ENCODE assay signal across 19 cellular contexts in genomic region chr11:1618231-1618630, GRCh38. TPM values are rescaled to one million over a fixed set of nuclear protein-coding genes. Genes with fewer than 3 reads are reported as not detected.
DNase-seq lines count a peak whose midpoint lies in the region; ATAC-seq, FAIRE-seq and TF ChIP-seq lines count a peak whose summit lies in the region.
"Had no signal": no experiment of that assay in that cellular context is flagged by ENCODE, and none has a peak within 500 bp of the region (broad histone marks: within the 10 kb centered on the region; RNA-seq: fewer than 3 reads in every experiment).

No MANE protein-coding gene starts in this region.

- no peak for TF ChIP-seq POLR2A in K562 (conservative IDR thresholded peaks at IDR 0.05)

- H3K4me3 Mint-ChIP-seq in MCF 10A (ENCODE audit: unreplicated experiment) = no peak overlapping the region
- H3K4me3 Mint-ChIP-seq: CD14-positive monocyte; CD8-positive, alpha-beta T cell; H9 had no signal

- H3K4me2 ChIP-seq in K562 (ENCODE audit: insufficient read depth, low read length) (no peak overlapping the region), neuronal stem cell (ENCODE audit: insufficient read depth, low read length, poor library complexity, severe bottlenecking) (no peak overlapping the region)

- no peaks in the 10 kb centered on the region for H3K79me2 ChIP-seq in K562 (ENCODE audit: control insufficient read depth, insufficient read depth, low read length)

- H3K4me3 ChIP-seq in K562 = no peak overlapping the region
- H3K4me3 ChIP-seq in neuronal stem cell (ENCODE audit: low read length in 2 of 2) = no peak overlapping the region
- H3K4me3 ChIP-seq: GM12878 had no signal

- H2AK5ac ChIP-seq in neuronal stem cell (ENCODE audit: low read depth, low read length) = peak overlapping the region; percentile 10

- no peak overlapping the region for H3K18ac ChIP-seq in neuronal stem cell (ENCODE audit: low read length)

- H3K9me3 ChIP-seq in K562 (replicated peaks; ENCODE audit: control insufficient read depth, insufficient read depth, low read depth, low read length) (0 out of 2 replicates have a peak, but pooled peaks cover 1% of the 10 kb centered on the region), neuronal stem cell (replicated peaks in 1 of 2; ENCODE audit: control insufficient read depth in 2 of 2, insufficient read depth in 1 of 2, low read depth in 1 of 2, low read length in 2 of 2) (no peaks in the 10 kb centered on the region)

- TF ChIP-seq CTCF in K562 (IDR thresholded peaks at IDR 0.05 in 2 of 3, conservative IDR thresholded peaks at IDR 0.05 in 1 of 3; ENCODE audit: insufficient read depth in 2 of 3, low read depth in 1 of 3, low read length in 3 of 3) (no peak), MCF 10A (IDR thresholded peaks at IDR 0.05; ENCODE audit: unreplicated experiment) (no peak)

- H3K36me3 Mint-ChIP-seq in MCF 10A (ENCODE audit: insufficient read depth, unreplicated experiment) = no peaks in the 10 kb centered on the region
- H3K36me3 Mint-ChIP-seq: CD14-positive monocyte; CD8-positive, alpha-beta T cell had no signal

- CTCF ChIA-PET in K562 (lab: Yijun Ruan, JAX; ENCODE audit: low intra/inter-chr PET ratio) (no interaction called here), MCF 10A (lab: Yijun Ruan, JAX) (interaction anchor here (0.8 to 1.0 kb wide), 5 partner anchors 10 to 43 kb away, joined by 3 to 7 read pairs (median 3); no protein-coding TSS in a partner anchor)

- H2BK5ac ChIP-seq in neuronal stem cell (ENCODE audit: low read length) = no peak overlapping the region

- ATAC-seq in K562 = no peak
- ATAC-seq in GM21360 (IDR thresholded peaks at IDR 0.05; ENCODE audit: unreplicated experiment) = no peak
- ATAC-seq: CD8-positive, alpha-beta T cell; GM12878 had no signal

- H3K27me3 Mint-ChIP-seq in MCF 10A (ENCODE audit: insufficient read depth, unreplicated experiment) = peaks cover 76% of the 10 kb centered on the region

- no peak for TF ChIP-seq EP300 in K562 (IDR thresholded peaks at IDR 0.05; ENCODE audit: low read length)

- DNase-seq in EH (ENCODE audit: low read depth) (peak; percentile 4), K562 (ENCODE audit: extremely low read depth in 1 of 4, low spot score in 3 of 4) (no peak), fibroblast of the conjunctiva (ENCODE audit: low read depth) (peak; percentile 5), neuronal stem cell (ENCODE audit: low spot score) (no peak), pons (ENCODE audit: low spot score) (no peak), RKO (ENCODE audit: low spot score) (no peak), MCF 10A (ENCODE audit: unreplicated experiment) (no peak)
- DNase-seq: CD8-positive, alpha-beta T cell; GOT3; H9; IMR-90 had no signal

- no peaks in the 10 kb centered on the region for H3K4me1 Mint-ChIP-seq in MCF 10A (ENCODE audit: insufficient read depth, unreplicated experiment)
- H3K4me1 Mint-ChIP-seq: CD14-positive monocyte, H9 had no signal

- FAIRE-seq in K562 (lab: Jason Lieb, UNC) = no peak
- FAIRE-seq: A204.1, GM12878, GM18507 had no signal

- POLR2A ChIA-PET in K562 (lab: Yijun Ruan, JAX) (interaction anchor here (0.6 kb wide), 1 partner anchor 34 kb away, joined by 3 read pairs; no protein-coding TSS in a partner anchor), MCF 10A (lab: Yijun Ruan, JAX) (interaction anchor here (0.6 kb wide), 1 partner anchor 8 kb away, joined by 3 read pairs; no protein-coding TSS in a partner anchor)

- no peaks in the 10 kb centered on the region for H3K36me3 ChIP-seq in K562 (ENCODE audit: control insufficient read depth, insufficient read depth, low read length)
- no peaks in the 10 kb centered on the region for H3K36me3 ChIP-seq in neuronal stem cell (replicated peaks in 1 of 2; ENCODE audit: control insufficient read depth in 2 of 2, insufficient read depth in 2 of 2, low read length in 2 of 2)

- no peak for TF ChIP-seq RAD21 in K562 (CRISPR knock-in tag; conservative IDR thresholded peaks at IDR 0.05 in 1 of 2, IDR thresholded peaks at IDR 0.05 in 1 of 2)

- peak overlapping the region; percentile 6 for H3K14ac ChIP-seq in neuronal stem cell (ENCODE audit: low read length)

- H3K4me1 ChIP-seq in K562 (replicated peaks in 1 of 2; ENCODE audit: control insufficient read depth in 2 of 2, insufficient read depth in 2 of 2, low read length in 2 of 2) (peaks cover 0 to 2% of the 10 kb centered on the region in 2 experiments; a peak in 2 of 5 replicates), neuronal stem cell (ENCODE audit: control insufficient read depth in 2 of 2, insufficient read depth in 1 of 2, low read depth in 1 of 2, low read length in 2 of 2) (no peaks in the 10 kb centered on the region)

- H3K9me3 Mint-ChIP-seq in MCF 10A (ENCODE audit: unreplicated experiment) = no peaks in the 10 kb centered on the region
- H3K9me3 Mint-ChIP-seq: CD8-positive, alpha-beta T cell had no signal

- no peak overlapping the region for H4K91ac ChIP-seq in neuronal stem cell (ENCODE audit: low read depth, low read length, poor library complexity)

- H3K27ac Mint-ChIP-seq in MCF 10A (ENCODE audit: low read depth, unreplicated experiment) = no peak overlapping the region
- H3K27ac Mint-ChIP-seq: CD14-positive monocyte; CD8-positive, alpha-beta T cell; H9 had no signal

- in situ Hi-C loops in K562 (cut with MboI) = no loop called here

- no peak overlapping the region for H2BK120ac ChIP-seq in neuronal stem cell (ENCODE audit: low read depth, low read length)

- no peak overlapping the region for H3K23ac ChIP-seq in neuronal stem cell (ENCODE audit: low read depth, low read length, poor library complexity)

- H3K9me1 ChIP-seq in K562 (ENCODE audit: control insufficient read depth, insufficient read depth, low read length) = no peaks in the 10 kb centered on the region

- no peak overlapping the region for H2BK15ac ChIP-seq in neuronal stem cell (ENCODE audit: low read length)

- H3K9ac ChIP-seq in K562 (ENCODE audit: insufficient read depth in 1 of 2, low read depth in 2 of 2, low read length in 2 of 2) (no peak overlapping the region), neuronal stem cell (ENCODE audit: low read depth, low read length, poor library complexity) (no peak overlapping the region)

- 31% methylated on average over 10 of the region's 10 CpGs for WGBS in K562 (ENCODE audit: insufficient coverage, low coverage, missing lambda C conversion rate)
- no CpG with 5 or more reads among the region's 10 CpGs for WGBS in neuronal stem cell (ENCODE audit: extremely low coverage in 2 of 2, insufficient read length in 2 of 2, insufficient replicate concordance in 1 of 2), 2 donors

- H2AFZ ChIP-seq in K562 (ENCODE audit: low read depth, low read length) = no peak overlapping the region
- H2AFZ ChIP-seq in neuronal stem cell (ENCODE audit: low read length) = no peak overlapping the region

- H3K4ac ChIP-seq in neuronal stem cell (ENCODE audit: low read length) = no peak overlapping the region

- BruUV-seq in K562 (replicated peaks; lab: Mats Ljungman, UMichigan) (no TSS peak), MCF 10A (replicated peaks; lab: Mats Ljungman, UMichigan) (no TSS peak)

- H3K27ac ChIP-seq in K562 (ENCODE audit: extremely low read depth, low read depth, low read length) = no peak overlapping the region
- no peak overlapping the region for H3K27ac ChIP-seq in neuronal stem cell (replicated peaks; ENCODE audit: low read length)

- H3K27me3 ChIP-seq in K562 (ENCODE audit: control insufficient read depth in 2 of 2, insufficient read depth in 2 of 2, low read length in 2 of 2) (peaks cover 0 to 19% of the 10 kb centered on the region in 2 experiments; a peak in 3 of 5 replicates), neuronal stem cell (ENCODE audit: control insufficient read depth in 3 of 3, insufficient read depth in 3 of 3, low read depth in 1 of 3, low read length in 3 of 3) (peaks cover 0 to 4% (median 2%) of the 10 kb centered on the region in 3 experiments)

- H3K79me1 ChIP-seq in neuronal stem cell (ENCODE audit: low read depth, low read length) = no peaks in the 10 kb centered on the region

- H4K20me1 ChIP-seq in K562 (replicated peaks; ENCODE audit: control insufficient read depth, insufficient read depth, low read length) = peaks cover 6% of the 10 kb centered on the region; the same call in 1 of the 2 replicates

- no peak overlapping the region for H2BK12ac ChIP-seq in neuronal stem cell (ENCODE audit: low read length)

- no peak overlapping the region for H4K8ac ChIP-seq in neuronal stem cell (ENCODE audit: low read depth, low read length)

- intact Hi-C loops in K562 (cut with micrococcal nuclease) = no loop called here
- intact Hi-C loops in MCF 10A (cut with micrococcal nuclease) = no loop called here

RNA-seq across cellular contexts. Expression of gene KRTAP5-4, which starts 3.7 kb away (rescaled TPM):
- total RNA-seq in K562 (2011; cell fraction: chromatin; rRNA removed; ENCODE audit: low replicate concordance) = not detected in 2 replicates
- total RNA-seq in K562 (2011; cell fraction: nucleolus; rRNA removed) = not detected in 2 replicates
- not detected in 2 replicates for total RNA-seq in K562 (2011; cell fraction: nucleoplasm; rRNA removed)
- total RNA-seq in K562 (2014; rRNA removed) (not detected in 2 replicates), K562 (2014; rRNA removed; fragmentation: Illumina TruSeq; extraction: Trizol) (not detected in 2 replicates), K562 (2015; rRNA removed; fragmentation: Illumina TruSeq; extraction: Trizol) (not detected in 2 replicates), K562 (2021) (not detected in 2 replicates), MCF 10A (2022) (not detected in 2 replicates)
- polyA plus RNA-seq in K562 (2011; rRNA removed) (not detected in 2 replicates), K562 (2014; fragmentation: Illumina TruSeq; extraction: Trizol) (not detected in 2 replicates), K562 (2014; fragmentation: Nextera tagmentation; extraction: Ambion mirVana) (not detected), K562 (2014; rRNA removed) (not detected in 2 replicates)
- polyA plus RNA-seq in K562 (2011; cell fraction: cytosol; rRNA removed) = not detected in 2 replicates
- not detected in 2 replicates for polyA plus RNA-seq in K562 (2011; cell fraction: nucleus; rRNA removed)
- not detected in 2 replicates for polyA plus RNA-seq in K562 (2012)
- not detected in 2 replicates for polyA minus RNA-seq in K562 (2011; rRNA and poly(A)+ RNA removed)
- not detected in 2 replicates for polyA minus RNA-seq in K562 (2011; cell fraction: cytosol; rRNA and poly(A)+ RNA removed)
- polyA minus RNA-seq in K562 (2011; cell fraction: nucleus; rRNA and poly(A)+ RNA removed) = not detected in 2 replicates
- not detected for polyA plus RNA-seq in neuronal stem cell (2013, experiment 1 of 2)
- polyA plus RNA-seq in neuronal stem cell (2013, experiment 2 of 2) = not detected
- total RNA-seq: CD8-positive, alpha-beta T cell; Daoy; G401; GM12878; H9; IMR-90 had no signal
- polyA plus RNA-seq: BJ, CD14-positive monocyte, GM12878, IMR-90 had no signal

RNA-seq across cellular contexts. Expression of gene KRTAP5-3, which starts 10.0 kb away (rescaled TPM):
- total RNA-seq in K562 (2011; cell fraction: chromatin; rRNA removed; ENCODE audit: low replicate concordance) = not detected in 2 replicates
- not detected in 2 replicates for total RNA-seq in K562 (2011; cell fraction: nucleolus; rRNA removed)
- total RNA-seq in K562 (2011; cell fraction: nucleoplasm; rRNA removed) = not detected in 2 replicates
- total RNA-seq in K562 (2014; rRNA removed) (not detected in 2 replicates), K562 (2014; rRNA removed; fragmentation: Illumina TruSeq; extraction: Trizol) (not detected in 2 replicates), K562 (2015; rRNA removed; fragmentation: Illumina TruSeq; extraction: Trizol) (not detected in 2 replicates), K562 (2021) (not detected in 2 replicates), MCF 10A (2022) (not detected in 2 replicates)
- polyA plus RNA-seq in K562 (2011; rRNA removed) (not detected in 2 replicates), K562 (2014; fragmentation: Illumina TruSeq; extraction: Trizol) (not detected in 2 replicates), K562 (2014; fragmentation: Nextera tagmentation; extraction: Ambion mirVana) (not detected), K562 (2014; rRNA removed) (not detected in 2 replicates)
- not detected in 2 replicates for polyA plus RNA-seq in K562 (2011; cell fraction: cytosol; rRNA removed)
- not detected in 2 replicates for polyA plus RNA-seq in K562 (2011; cell fraction: nucleus; rRNA removed)
- polyA plus RNA-seq in K562 (2012) = not detected in 2 replicates
- polyA minus RNA-seq in K562 (2011; rRNA and poly(A)+ RNA removed) = not detected in 2 replicates
- polyA minus RNA-seq in K562 (2011; cell fraction: cytosol; rRNA and poly(A)+ RNA removed) = not detected in 2 replicates
- polyA minus RNA-seq in K562 (2011; cell fraction: nucleus; rRNA and poly(A)+ RNA removed) = not detected in 2 replicates
- not detected for polyA plus RNA-seq in neuronal stem cell (2013, experiment 1 of 2)
- polyA plus RNA-seq in neuronal stem cell (2013, experiment 2 of 2) = not detected
- total RNA-seq: CD8-positive, alpha-beta T cell; Daoy; G401; GM12878; H9; IMR-90 had no signal
- polyA plus RNA-seq: BJ, CD14-positive monocyte, GM12878, IMR-90 had no signal

RNA-seq across cellular contexts. Expression of gene KRTAP5-5, which starts 11.3 kb away (rescaled TPM):
- not detected in 2 replicates for total RNA-seq in K562 (2011; cell fraction: chromatin; rRNA removed; ENCODE audit: low replicate concordance)
- not detected in 2 replicates for total RNA-seq in K562 (2011; cell fraction: nucleolus; rRNA removed)
- total RNA-seq in K562 (2011; cell fraction: nucleoplasm; rRNA removed) = not detected in 2 replicates
- total RNA-seq in K562 (2014; rRNA removed) = not detected in 2 replicates
- not detected in 2 replicates for total RNA-seq in K562 (2014; rRNA removed; fragmentation: Illumina TruSeq; extraction: Trizol)
- total RNA-seq in K562 (2015; rRNA removed; fragmentation: Illumina TruSeq; extraction: Trizol) = not detected in 2 replicates
- total RNA-seq in K562 (2021) = not detected in 2 replicates
- not detected in 2 replicates for polyA plus RNA-seq in K562 (2011; rRNA removed)
- not detected in 2 replicates for polyA plus RNA-seq in K562 (2011; cell fraction: cytosol; rRNA removed)
- not detected in 2 replicates for polyA plus RNA-seq in K562 (2011; cell fraction: nucleus; rRNA removed)
- not detected in 2 replicates for polyA plus RNA-seq in K562 (2012)
- not detected in 2 replicates for polyA plus RNA-seq in K562 (2014; fragmentation: Illumina TruSeq; extraction: Trizol)
- not detected for polyA plus RNA-seq in K562 (2014; fragmentation: Nextera tagmentation; extraction: Ambion mirVana)
- not detected in 2 replicates for polyA plus RNA-seq in K562 (2014; rRNA removed)
- polyA minus RNA-seq in K562 (2011; rRNA and poly(A)+ RNA removed) = not detected in 2 replicates
- not detected in 2 replicates for polyA minus RNA-seq in K562 (2011; cell fraction: cytosol; rRNA and poly(A)+ RNA removed)
- polyA minus RNA-seq in K562 (2011; cell fraction: nucleus; rRNA and poly(A)+ RNA removed) = not detected in 2 replicates
- not detected for polyA plus RNA-seq in neuronal stem cell (2013, experiment 1 of 2)
- polyA plus RNA-seq in neuronal stem cell (2013, experiment 2 of 2) = not detected
- not detected in 2 replicates for total RNA-seq in MCF 10A (2022)
- total RNA-seq: CD8-positive, alpha-beta T cell; Daoy; G401; GM12878; H9; IMR-90 had no signal
- polyA plus RNA-seq: BJ, CD14-positive monocyte, GM12878, IMR-90 had no signal

RNA-seq across cellular contexts. Expression of gene KRTAP5-2, which starts 20.1 kb away (rescaled TPM):
- total RNA-seq in K562 (2011; cell fraction: chromatin; rRNA removed; ENCODE audit: low replicate concordance) = not detected in 2 replicates
- total RNA-seq in K562 (2011; cell fraction: nucleolus; rRNA removed) = not detected in 2 replicates
- total RNA-seq in K562 (2011; cell fraction: nucleoplasm; rRNA removed) = not detected in 2 replicates
- total RNA-seq in K562 (2014; rRNA removed) (not detected in 2 replicates), K562 (2014; rRNA removed; fragmentation: Illumina TruSeq; extraction: Trizol) (not detected in 2 replicates), K562 (2015; rRNA removed; fragmentation: Illumina TruSeq; extraction: Trizol) (not detected in 2 replicates), K562 (2021) (not detected in 2 replicates), MCF 10A (2022) (not detected in 2 replicates)
- polyA plus RNA-seq in K562 (2011; rRNA removed) (not detected in 2 replicates), K562 (2014; fragmentation: Illumina TruSeq; extraction: Trizol) (not detected in 2 replicates), K562 (2014; fragmentation: Nextera tagmentation; extraction: Ambion mirVana) (not detected), K562 (2014; rRNA removed) (not detected in 2 replicates)
- not detected in 2 replicates for polyA plus RNA-seq in K562 (2011; cell fraction: cytosol; rRNA removed)
- not detected in 2 replicates for polyA plus RNA-seq in K562 (2011; cell fraction: nucleus; rRNA removed)
- polyA plus RNA-seq in K562 (2012) = not detected in 2 replicates
- polyA minus RNA-seq in K562 (2011; rRNA and poly(A)+ RNA removed) = not detected in 2 replicates
- not detected in 2 replicates for polyA minus RNA-seq in K562 (2011; cell fraction: cytosol; rRNA and poly(A)+ RNA removed)
- not detected in 2 replicates for polyA minus RNA-seq in K562 (2011; cell fraction: nucleus; rRNA and poly(A)+ RNA removed)
- not detected for polyA plus RNA-seq in neuronal stem cell (2013, experiment 1 of 2)
- polyA plus RNA-seq in neuronal stem cell (2013, experiment 2 of 2) = not detected
- total RNA-seq: CD8-positive, alpha-beta T cell; Daoy; G401; GM12878; H9; IMR-90 had no signal
- polyA plus RNA-seq: BJ, CD14-positive monocyte, GM12878, IMR-90 had no signal

RNA-seq across cellular contexts. Expression of gene KRTAP5-1, which starts 33.1 kb away (rescaled TPM):
- not detected in 2 replicates for total RNA-seq in K562 (2011; cell fraction: chromatin; rRNA removed; ENCODE audit: low replicate concordance)
- total RNA-seq in K562 (2011; cell fraction: nucleolus; rRNA removed) = not detected in 2 replicates
- total RNA-seq in K562 (2011; cell fraction: nucleoplasm; rRNA removed) = not detected in 2 replicates
- total RNA-seq in K562 (2014; rRNA removed) (not detected in 2 replicates), K562 (2014; rRNA removed; fragmentation: Illumina TruSeq; extraction: Trizol) (not detected in 2 replicates), K562 (2015; rRNA removed; fragmentation: Illumina TruSeq; extraction: Trizol) (not detected in 2 replicates), K562 (2021) (not detected in 2 replicates), MCF 10A (2022) (not detected in 2 replicates)
- polyA plus RNA-seq in K562 (2011; rRNA removed) (not detected in 2 replicates), K562 (2014; fragmentation: Illumina TruSeq; extraction: Trizol) (not detected in 2 replicates), K562 (2014; fragmentation: Nextera tagmentation; extraction: Ambion mirVana) (not detected), K562 (2014; rRNA removed) (not detected in 2 replicates)
- not detected in 2 replicates for polyA plus RNA-seq in K562 (2011; cell fraction: cytosol; rRNA removed)
- polyA plus RNA-seq in K562 (2011; cell fraction: nucleus; rRNA removed) = not detected in 2 replicates
- not detected in 2 replicates for polyA plus RNA-seq in K562 (2012)
- not detected in 2 replicates for polyA minus RNA-seq in K562 (2011; rRNA and poly(A)+ RNA removed)
- not detected in 2 replicates for polyA minus RNA-seq in K562 (2011; cell fraction: cytosol; rRNA and poly(A)+ RNA removed)
- not detected in 2 replicates for polyA minus RNA-seq in K562 (2011; cell fraction: nucleus; rRNA and poly(A)+ RNA removed)
- polyA plus RNA-seq in neuronal stem cell (2013, experiment 1 of 2) = not detected
- not detected for polyA plus RNA-seq in neuronal stem cell (2013, experiment 2 of 2)
- total RNA-seq: CD8-positive, alpha-beta T cell; Daoy; G401; GM12878; H9; IMR-90 had no signal
- polyA plus RNA-seq: BJ, CD14-positive monocyte, GM12878, IMR-90 had no signal

Comparison
In these comparisons a context has a peak if more than half of its experiments do, and no peak if none do; other contexts are left out.
1. DNase-seq: peak in EH (single experiment) and fibroblast of the conjunctiva (single experiment); none in K562 (0 of 4), neuronal stem cell (single experiment), pons (single experiment), RKO (single experiment) and MCF 10A (single experiment).